In the genomic region with DNA sequence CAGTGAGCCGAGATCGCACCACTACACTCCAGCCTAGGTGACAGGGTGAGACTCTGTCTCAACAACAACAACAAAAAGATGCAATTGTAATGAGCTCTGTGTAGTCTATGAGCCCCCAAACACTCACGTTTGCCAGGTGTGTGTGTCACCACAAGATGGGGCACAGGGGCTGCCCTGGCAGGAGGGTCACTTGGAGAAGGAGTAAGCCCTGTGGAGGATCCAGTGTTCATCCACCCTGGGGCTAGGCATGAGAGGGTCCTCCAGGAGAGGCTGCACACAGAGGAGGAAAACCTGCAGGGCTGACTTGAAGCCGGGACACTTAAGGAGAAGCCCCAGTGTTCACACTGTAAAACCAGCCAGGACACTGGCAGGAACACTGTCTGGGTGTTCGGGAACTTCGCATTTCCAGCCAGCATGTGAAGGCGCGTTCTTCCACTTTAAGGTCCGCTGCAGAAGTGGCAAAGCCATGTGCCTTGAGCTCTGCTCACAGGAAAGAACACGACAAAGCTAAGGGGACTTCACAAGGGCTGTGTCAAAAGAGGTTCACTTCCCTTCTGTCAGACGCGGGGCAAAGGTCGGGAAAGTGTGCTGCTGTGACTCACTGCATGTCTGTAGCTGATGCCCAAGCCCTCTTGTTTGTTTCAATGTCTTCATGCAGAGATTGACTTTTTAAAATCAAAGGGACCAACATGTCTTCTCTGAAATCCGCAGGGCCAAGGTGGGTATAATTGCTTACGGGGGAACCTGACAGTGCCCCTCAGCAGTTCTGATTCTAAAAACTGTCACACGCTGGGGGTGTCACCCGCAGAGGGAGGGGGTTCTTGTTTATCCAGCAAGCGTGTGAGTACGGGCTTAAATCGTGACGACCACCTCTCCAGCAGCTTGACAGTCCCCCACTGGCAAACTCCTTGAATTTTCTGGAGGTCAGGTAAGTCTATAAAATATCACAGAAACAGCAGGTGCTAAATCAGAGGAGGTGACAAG, we compare ENCODE assay signal across 11 cellular contexts.
DNase-seq lines count a peak whose midpoint lies in the region; ATAC-seq and TF ChIP-seq lines count a peak whose summit lies in the region.
"Had no signal": no experiment of that assay in that cellular context is flagged by ENCODE, and none has a peak within 500 bp of the region (broad histone marks: within the 10 kb centered on the region; RNA-seq: fewer than 3 reads in every experiment).

No MANE protein-coding gene starts in this region.

- TF ChIP-seq CTCF in astrocyte of the spinal cord (IDR thresholded peaks at IDR 0.05; ENCODE audit: low read depth, low read length) (no peak), right lobe of liver (IDR thresholded peaks at IDR 0.05) (peak in 3 of 4 donors; percentile 14 to 20 (median 18))

- ATAC-seq in right lobe of liver (peak; percentile 64 to 90 (median 80)), GM21381 (IDR thresholded peaks at IDR 0.05; ENCODE audit: unreplicated experiment) (no peak), HG03097 (IDR thresholded peaks at IDR 0.05; ENCODE audit: low FRiP score, unreplicated experiment) (no peak), HG03159 (IDR thresholded peaks at IDR 0.05; ENCODE audit: unreplicated experiment) (no peak)

- H3K9me3 ChIP-seq in right lobe of liver, result no peaks in the 10 kb centered on the region
- H3K9me3 ChIP-seq: BLaER1 treated with 17β-estradiol and CSF1 and Interleukin-3, amounts not matched to agents 10 nM and 100 nM; uterus had no signal

- WGBS in right lobe of liver (ENCODE audit: insufficient coverage, low coverage, low lambda C conversion rate, missing lambda C conversion rate), result 45% methylated on average over 15 of the region's 21 CpGs

- H3K27ac ChIP-seq in ACC112 (ENCODE audit: low read depth, low read length) (peak overlapping the region; percentile 80), right lobe of liver (peak overlapping the region in 1 of 3 donors; percentile 34)
- H3K27ac ChIP-seq: BLaER1 treated with 17β-estradiol and CSF1 and Interleukin-3, amounts not matched to agents 10 nM and 100 nM; uterus had no signal

- no peaks in the 10 kb centered on the region for H3K36me3 ChIP-seq in ACC112 (ENCODE audit: insufficient read depth, low read length)
- H3K36me3 ChIP-seq in right lobe of liver, result no peaks in the 10 kb centered on the region
- H3K36me3 ChIP-seq: BLaER1 treated with 17β-estradiol and CSF1 and Interleukin-3, amounts not matched to agents 10 nM and 100 nM; uterus had no signal

- peak overlapping the region; percentile 10; the same call in 1 of the 2 replicates for H3K4me3 ChIP-seq in ACC112 (ENCODE audit: low read depth, low read length)
- no peak overlapping the region for H3K4me3 ChIP-seq in astrocyte of the spinal cord (ENCODE audit: low read depth, low read length)
- no peak overlapping the region for H3K4me3 ChIP-seq in right lobe of liver
- H3K4me3 ChIP-seq: BLaER1 treated with 17β-estradiol and CSF1 and Interleukin-3, amounts not matched to agents 10 nM and 100 nM; uterus had no signal

- intact Hi-C loops in right lobe of liver (cut with DNase I), result no loop called here

- H3K4me1 ChIP-seq in ACC112 (ENCODE audit: control insufficient read depth, insufficient read depth, low read length, unreplicated experiment) (peaks cover 40% of the 10 kb centered on the region), right lobe of liver (peaks cover 0 to 7% (median 0%) of the 10 kb centered on the region in 4 donors)
- H3K4me1 ChIP-seq: uterus had no signal

- in situ Hi-C loops in astrocyte of the spinal cord (cut with HindIII; ENCODE audit: low sequenced_read_pairs), result no loop called here

- peak; percentile 82 for DNase-seq in HT-29 (ENCODE audit: low spot score)
- DNase-seq in astrocyte of the spinal cord (ENCODE audit: low read depth, low spot score), result peak; percentile 14
- DNase-seq in right lobe of liver, result peak in 1 of 3 donors; percentile 82
- DNase-seq in SHP77 (lab: John Stamatoyannopoulos, UW), result no peak
- DNase-seq: activated gamma-delta T cell treated with Interleukin-2 at 50 U/mL for 16 hours, uterus had no signal

- no peak for TF ChIP-seq POLR2A in right lobe of liver (IDR thresholded peaks at IDR 0.05)

- H3K27me3 ChIP-seq in ACC112 (ENCODE audit: insufficient read depth, low read length) (no peaks in the 10 kb centered on the region), right lobe of liver (no peaks in the 10 kb centered on the region)
- H3K27me3 ChIP-seq: BLaER1 treated with 17β-estradiol and CSF1 and Interleukin-3, amounts not matched to agents 10 nM and 100 nM; uterus had no signal

- H3K79me2 ChIP-seq in ACC112 (ENCODE audit: control insufficient read depth, insufficient read depth, low read length, unreplicated experiment), result no peaks in the 10 kb centered on the region

- peak overlapping the region; percentile 71 for H2AFZ ChIP-seq in ACC112 (ENCODE audit: low read length, unreplicated experiment)

Comparison
In these comparisons a context has a peak if more than half of its experiments do, and no peak if none do; other contexts are left out.
1. DNase-seq: peak in HT-29 (single experiment) and astrocyte of the spinal cord (single experiment); none in SHP77 (0 of 2).
2. ATAC-seq: peak in right lobe of liver (4 of 4); none in GM21381 (single experiment), HG03097 (single experiment) and HG03159 (single experiment).